In genomic region chr15:63010920-63011693, GRCh38 we compare ENCODE assay signal across 31 cellular contexts.
"Had no signal": no experiment of that assay in that cellular context is flagged by ENCODE, and none has a peak within 500 bp of the region (broad histone marks: within the 10 kb centered on the region; RNA-seq: fewer than 3 reads in every experiment).

No MANE protein-coding gene starts in this region.

- H3K36me3 ChIP-seq: brain microvascular endothelial cell, cardiac muscle cell, MG63, WERI-Rb-1 had no signal

- H3K9me3 ChIP-seq: MG63 had no signal

- H3K9me3 Mint-ChIP-seq: activated CD4-positive, alpha-beta memory T cell treated with anti-CD3 and anti-CD28 coated beads, Interleukin-2, amount 10 ng/mL, durations not matched to agents 7 days and 5 days; activated naive CD4-positive, alpha-beta T cell treated with anti-CD3 and anti-CD28 coated beads, Interleukin-2, amount 10 ng/mL, durations not matched to agents 7 days and 5 days; activated naive CD8-positive, alpha-beta T cell treated with anti-CD3 and anti-CD28 coated beads for 36 hours; activated T-cell treated with anti-CD3 and anti-CD28 coated beads, Interleukin-2, amount 50 U/mL, for 72 hours; activated T-helper 2 cell treated with anti-CD3 and anti-CD28 coated beads, Interferon-gamma antibody, Interleukin-2, Interleukin-4, amounts not matched to agents 10 μg/mL and 5 μg/mL and 100 μg/mL, durations not matched to agents 14 hours and 24 hours and 36 hours had no signal

- H3K4me3 ChIP-seq: cardiac muscle cell, MG63, SK-N-MC had no signal

- ATAC-seq: activated CD4-positive, alpha-beta T cell treated with anti-CD3 and anti-CD28 coated beads for 36 hours; activated T-cell treated with anti-CD3 and anti-CD28 coated beads, Interleukin-2, amount 50 U/mL, for 72 hours; Panc1; Right ventricle myocardium inferior had no signal

- H3K27me3 Mint-ChIP-seq: activated CD4-positive, alpha-beta T cell treated with anti-CD3 and anti-CD28 coated beads for 36 hours; activated naive CD8-positive, alpha-beta T cell treated with anti-CD3 and anti-CD28 coated beads for 36 hours had no signal

- DNase-seq: activated CD4-positive, alpha-beta memory T cell treated with anti-CD3 and anti-CD28 coated beads, Interleukin-2, amount 10 ng/mL, durations not matched to agents 7 days and 5 days; activated CD4-positive, alpha-beta T cell treated with anti-CD3 and anti-CD28 coated beads for 36 hours; activated CD4-positive, alpha-beta T cell treated with anti-CD3 and anti-CD28 coated beads, Interleukin-2, amount 50 U/mL, for 1 hour; activated CD8-positive, alpha-beta memory T cell treated with anti-CD3 and anti-CD28 coated beads, Interleukin-2, amount 50 U/mL, for 4 hours; activated gamma-delta T cell treated with Interleukin-2 at 50 U/mL for 16 hours; activated naive CD4-positive, alpha-beta T cell treated with anti-CD3 and anti-CD28 coated beads, Interleukin-2, amount 10 ng/mL, durations not matched to agents 7 days and 5 days; activated naive CD8-positive, alpha-beta T cell treated with anti-CD3 and anti-CD28 coated beads for 36 hours; activated T-cell treated with anti-CD3 and anti-CD28 coated beads, Interleukin-2, amount 50 U/mL, for 72 hours; brain microvascular endothelial cell; KG1; MG63; MV-4-11; NCI-H1092 treated with DMSO at 0.1 percent for 48 hours; NCI-H1417 treated with DMSO at 0.1 percent for 48 hours; NCI-H1694; NCI-H2029; NCI-H2107; NCI-H2171 treated with DMSO at 0.1 percent for 48 hours; NCI-H345; NCI-H510A; NCI-H69; NK-92 treated with Interleukin-12 subunit alpha and Interleukin-12 subunit beta, amount 100 ng/mL, for 24 hours; OCI-M1; RPMI8226; T-helper 1 cell; WERI-Rb-1 had no signal

- H3K27me3 ChIP-seq: brain microvascular endothelial cell, cardiac muscle cell, MG63 had no signal

- H3K27ac Mint-ChIP-seq: activated CD4-positive, alpha-beta memory T cell treated with anti-CD3 and anti-CD28 coated beads, Interleukin-2, amount 10 ng/mL, durations not matched to agents 7 days and 5 days; activated CD4-positive, alpha-beta T cell treated with anti-CD3 and anti-CD28 coated beads for 36 hours; activated naive CD4-positive, alpha-beta T cell treated with anti-CD3 and anti-CD28 coated beads, Interleukin-2, amount 10 ng/mL, durations not matched to agents 7 days and 5 days; activated naive CD8-positive, alpha-beta T cell treated with anti-CD3 and anti-CD28 coated beads for 36 hours; activated T-cell treated with anti-CD3 and anti-CD28 coated beads, Interleukin-2, amount 50 U/mL, for 72 hours; activated T-helper 2 cell treated with anti-CD3 and anti-CD28 coated beads, Interferon-gamma antibody, Interleukin-2, Interleukin-4, amounts not matched to agents 10 μg/mL and 5 μg/mL and 100 μg/mL, durations not matched to agents 14 hours and 24 hours and 36 hours had no signal

- H3K4me3 Mint-ChIP-seq: activated CD4-positive, alpha-beta memory T cell treated with anti-CD3 and anti-CD28 coated beads, Interleukin-2, amount 10 ng/mL, durations not matched to agents 7 days and 5 days; activated CD4-positive, alpha-beta T cell treated with anti-CD3 and anti-CD28 coated beads for 36 hours; activated naive CD4-positive, alpha-beta T cell treated with anti-CD3 and anti-CD28 coated beads, Interleukin-2, amount 10 ng/mL, durations not matched to agents 7 days and 5 days; activated naive CD8-positive, alpha-beta T cell treated with anti-CD3 and anti-CD28 coated beads for 36 hours; activated T-cell treated with anti-CD3 and anti-CD28 coated beads, Interleukin-2, amount 50 U/mL, for 72 hours had no signal

- H3K36me3 Mint-ChIP-seq: activated naive CD4-positive, alpha-beta T cell treated with anti-CD3 and anti-CD28 coated beads, Interleukin-2, amount 10 ng/mL, durations not matched to agents 7 days and 5 days; activated naive CD8-positive, alpha-beta T cell treated with anti-CD3 and anti-CD28 coated beads for 36 hours had no signal

- H3K27ac ChIP-seq: brain microvascular endothelial cell, cardiac muscle cell, SK-N-MC, WERI-Rb-1 had no signal
